Comparison of ENCODE assay signal across 9 cellular contexts in the genomic region with DNA sequence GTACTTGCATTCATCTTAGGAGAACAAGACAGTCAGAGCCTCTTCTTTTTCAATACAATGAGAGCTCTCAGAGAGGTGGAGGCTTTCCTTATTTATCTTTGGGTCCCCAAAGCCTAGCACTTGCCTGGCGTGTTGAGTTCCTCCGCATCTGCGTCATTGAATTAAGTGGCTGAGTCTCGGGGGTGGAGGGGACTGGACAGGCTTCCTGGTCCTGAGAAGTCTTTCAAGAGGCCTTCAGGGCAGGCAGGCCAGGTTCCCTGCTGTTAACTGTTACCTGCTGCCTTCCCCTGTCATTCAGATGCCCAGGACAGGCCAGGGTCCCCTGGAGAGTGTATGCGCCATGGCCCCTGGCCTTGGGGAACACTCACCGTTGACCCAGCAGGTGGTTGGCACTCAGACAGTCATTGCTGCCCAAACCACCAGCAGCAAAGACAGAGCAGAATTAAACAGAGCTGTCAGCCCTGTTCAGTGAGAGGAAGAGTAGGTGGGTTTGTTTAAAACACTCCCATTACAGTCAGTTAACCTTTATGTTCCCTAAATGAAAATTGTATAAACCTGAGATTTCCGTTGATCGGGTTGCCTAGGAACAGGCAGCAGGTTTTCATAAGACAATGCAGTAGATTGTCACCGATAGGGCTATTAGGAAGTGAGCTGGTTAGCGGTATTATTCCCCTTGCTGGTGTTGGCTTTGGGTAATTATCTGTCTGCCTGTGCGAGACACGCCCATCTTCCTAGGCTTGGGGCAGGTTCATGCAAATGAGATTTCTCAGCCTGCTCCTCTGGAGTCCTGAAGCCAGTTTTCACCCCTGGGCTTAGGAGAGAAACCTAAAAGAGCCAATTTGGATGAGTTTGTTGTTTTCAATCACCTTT.
DNase-seq lines count a peak whose midpoint lies in the region; ATAC-seq and TF ChIP-seq lines count a peak whose summit lies in the region.
"Had no signal": no experiment of that assay in that cellular context is flagged by ENCODE, and none has a peak within 500 bp of the region (broad histone marks: within the 10 kb centered on the region; RNA-seq: fewer than 3 reads in every experiment).

No MANE protein-coding gene starts in this region.

- ATAC-seq in memory B cell (ENCODE audit: low read depth) (peak; percentile 99), HG02852 (IDR thresholded peaks at IDR 0.05; ENCODE audit: unreplicated experiment) (no peak)

- TF ChIP-seq CTCF in esophagus muscularis mucosa (IDR thresholded peaks at IDR 0.05) = no peak
- no peak for TF ChIP-seq CTCF in right atrium auricular region (IDR thresholded peaks at IDR 0.05)

- H3K4me1 ChIP-seq in esophagus muscularis mucosa (peaks cover 0 to 8% (median 6%) of the 10 kb centered on the region in 4 donors), right atrium auricular region (peaks cover 0 to 10% of the 10 kb centered on the region in 2 donors)
- H3K4me1 ChIP-seq: colonic mucosa had no signal

- H3K4me3 ChIP-seq in esophagus muscularis mucosa (no peak overlapping the region), right atrium auricular region (no peak overlapping the region)
- H3K4me3 ChIP-seq: colonic mucosa had no signal

- no peak overlapping the region for H3K4me3 Mint-ChIP-seq in memory B cell

- H3K27me3 ChIP-seq in esophagus muscularis mucosa (no peaks in the 10 kb centered on the region), right atrium auricular region (no peaks in the 10 kb centered on the region)
- H3K27me3 ChIP-seq: colonic mucosa had no signal

- H3K9me3 ChIP-seq in esophagus muscularis mucosa = no peaks in the 10 kb centered on the region
- H3K9me3 ChIP-seq in right atrium auricular region = no peaks in the 10 kb centered on the region
- H3K9me3 ChIP-seq: colonic mucosa had no signal

- no peaks in the 10 kb centered on the region for H3K27me3 Mint-ChIP-seq in memory B cell

- 59% methylated on average over 6 of the region's 12 CpGs for WGBS in esophagus muscularis mucosa

- no peak overlapping the region for H3K27ac ChIP-seq in esophagus muscularis mucosa (replicated peaks in 1 of 4)
- no peak overlapping the region for H3K27ac ChIP-seq in right atrium auricular region
- H3K27ac ChIP-seq: colonic mucosa had no signal

- no peak for TF ChIP-seq POLR2A in esophagus muscularis mucosa (IDR thresholded peaks at IDR 0.05; ENCODE audit: low read depth)

- H3K36me3 ChIP-seq in esophagus muscularis mucosa (peaks cover 0 to 5% (median 2%) of the 10 kb centered on the region in 4 donors), right atrium auricular region (no peaks in the 10 kb centered on the region)
- H3K36me3 ChIP-seq: colonic mucosa had no signal

- no peaks in the 10 kb centered on the region for H3K9me3 Mint-ChIP-seq in memory B cell

- peaks cover 16% of the 10 kb centered on the region for H3K36me3 Mint-ChIP-seq in memory B cell

- peak overlapping the region; percentile 89 for H3K27ac Mint-ChIP-seq in memory B cell

- peaks cover 21% of the 10 kb centered on the region for H3K4me1 Mint-ChIP-seq in memory B cell

- DNase-seq in ELF-1 (ENCODE audit: low read depth, low spot score) = peak; percentile 69
- DNase-seq in NCI-H1417 (lab: John Stamatoyannopoulos, UW) = peak; percentile 41 to 92 (median 75)
- DNase-seq in T-helper 22 cell (ENCODE audit: low read depth) = peak; percentile 43
- peak in 1 of 2 donors; percentile 42 for DNase-seq in memory B cell (ENCODE audit: low spot score in 2 of 2)
- no peak for DNase-seq in esophagus muscularis mucosa (ENCODE audit: extremely low spot score)
- no peak for DNase-seq in amniotic stem cell (lab: John Stamatoyannopoulos, UW)
- DNase-seq in right atrium auricular region (ENCODE audit: low spot score) = no peak
- DNase-seq: colonic mucosa had no signal

- intact Hi-C loops in esophagus muscularis mucosa (cut with DNase I) = no loop called here

- TF ChIP-seq EP300 in esophagus muscularis mucosa (IDR thresholded peaks at IDR 0.05) = no peak

Comparison
In these comparisons a context has a peak if more than half of its experiments do, and no peak if none do; other contexts are left out.
1. DNase-seq: peak in ELF-1 (single experiment), NCI-H1417 (3 of 3) and T-helper 22 cell (single experiment); none in esophagus muscularis mucosa (single experiment), amniotic stem cell (single experiment) and right atrium auricular region (single experiment).